ENCODE assay signal across 7 cellular contexts in genomic region chr2:54899576-54900200, GRCh38.
A peak's percentile ranks its signal among the peaks of the same experiment; 100 is the strongest.
DNase-seq lines count a peak whose midpoint lies in the region; ATAC-seq, FAIRE-seq and TF ChIP-seq lines count a peak whose summit lies in the region.

No MANE protein-coding gene starts in this region.

- intact Hi-C loops in aorta (cut with DNase I) = loop anchor here (2.0 to 10.0 kb wide), 4 partner anchors 115 to 277 kb away; no protein-coding TSS in a partner anchor

- H3K4me3 ChIP-seq in MM.1S (ENCODE audit: low read length) (no peak overlapping the region), keratinocyte (ENCODE audit: control insufficient read depth in 2 of 3, extremely low read depth in 1 of 3, insufficient read depth in 2 of 3, low read depth in 1 of 3, low read length in 3 of 3) (no peak overlapping the region), aorta (ENCODE audit: low read length in 2 of 2) (no peak overlapping the region)

- dilution Hi-C loops in keratinocyte (cut with MboI; ENCODE audit: extremely low pct_ligation_motif_present, low sequenced_read_pairs) = no loop called here

- ATAC-seq in aorta (ENCODE audit: low FRiP score) = peak; percentile 75
- no peak for ATAC-seq in GM18909 (IDR thresholded peaks at IDR 0.05; ENCODE audit: poor library complexity, unreplicated experiment)

- no peaks in the 10 kb centered on the region for H3K9me3 ChIP-seq in MM.1S (replicated peaks; ENCODE audit: insufficient read depth, low read length)
- peaks cover 2% of the 10 kb centered on the region for H3K9me3 ChIP-seq in keratinocyte (ENCODE audit: control insufficient read depth, low read depth, low read length)
- peaks cover 3% of the 10 kb centered on the region for H3K9me3 ChIP-seq in aorta (ENCODE audit: control insufficient read depth, low read length)

- H4K20me1 ChIP-seq in MM.1S (ENCODE audit: insufficient read depth, low read length) (no peaks in the 10 kb centered on the region), keratinocyte (ENCODE audit: control insufficient read depth, extremely low read depth, insufficient read depth, low read length) (no peaks in the 10 kb centered on the region)

- no peaks in the 10 kb centered on the region for H3K27me3 ChIP-seq in MM.1S (replicated peaks; ENCODE audit: insufficient read depth, low read length)
- no peaks in the 10 kb centered on the region for H3K27me3 ChIP-seq in keratinocyte (ENCODE audit: control insufficient read depth, extremely low read depth, insufficient read depth, low read length)
- no peaks in the 10 kb centered on the region for H3K27me3 ChIP-seq in aorta (ENCODE audit: control insufficient read depth in 1 of 2, insufficient read depth in 2 of 2, low read length in 1 of 2)

- H3K36me3 ChIP-seq in MM.1S (replicated peaks; ENCODE audit: insufficient read depth, low read length) = no peaks in the 10 kb centered on the region
- no peaks in the 10 kb centered on the region for H3K36me3 ChIP-seq in keratinocyte (ENCODE audit: control insufficient read depth in 2 of 2, extremely low read depth in 1 of 2, insufficient read depth in 2 of 2, low read length in 2 of 2)
- H3K36me3 ChIP-seq in aorta (ENCODE audit: control insufficient read depth in 1 of 2, insufficient read depth in 2 of 2, low read length in 1 of 2) = no peaks in the 10 kb centered on the region

- H3K9me1 ChIP-seq in keratinocyte (ENCODE audit: control insufficient read depth, extremely low read depth, insufficient read depth, low read length) = no peaks in the 10 kb centered on the region

- 80 to 81% methylated on average over 5 of the region's 5 CpGs for WGBS in aorta, 2 donors

- TF ChIP-seq CTCF in MM.1S (IDR thresholded peaks at IDR 0.05; ENCODE audit: low read length) (peak; percentile 51), keratinocyte (optimal IDR thresholded peaks at IDR 0.05 in 1 of 3, IDR thresholded peaks at IDR 0.05 in 1 of 3, conservative IDR thresholded peaks at IDR 0.05 in 1 of 3; ENCODE audit: extremely low read depth in 1 of 3, insufficient read depth in 2 of 3, low read length in 3 of 3) (peak; percentile 32 to 65 (median 54))

- no peak for FAIRE-seq in keratinocyte (lab: Jason Lieb, UNC)

- H3F3A ChIP-seq in MM.1S (ENCODE audit: insufficient read depth, low read length) = no peaks in the 10 kb centered on the region

- H3K4me1 ChIP-seq in MM.1S (ENCODE audit: low read length) = no peaks in the 10 kb centered on the region
- peaks cover 16% of the 10 kb centered on the region for H3K4me1 ChIP-seq in keratinocyte (ENCODE audit: control insufficient read depth, extremely low read depth, insufficient read depth, low read length)
- peaks cover 0 to 4% of the 10 kb centered on the region in 2 donors for H3K4me1 ChIP-seq in aorta (ENCODE audit: control insufficient read depth in 1 of 2, insufficient read depth in 2 of 2, low read length in 2 of 2)

- H3K79me2 ChIP-seq in MM.1S (ENCODE audit: low read length) (no peaks in the 10 kb centered on the region), keratinocyte (ENCODE audit: control insufficient read depth, insufficient read depth, low read length) (no peaks in the 10 kb centered on the region)

- DNase-seq in GM04503 (ENCODE audit: low read depth) = peak; percentile 37
- peak; percentile 24 for DNase-seq in MM.1S
- DNase-seq in astrocyte of the hippocampus (ENCODE audit: low read depth, low spot score) = peak; percentile 75
- no peak for DNase-seq in keratinocyte (ENCODE audit: low read depth, low spot score)
- DNase-seq in aorta = no peak
- DNase-seq in iPS-NIHi11 (ENCODE audit: low spot score) = no peak

- H3K4me2 ChIP-seq in MM.1S (ENCODE audit: low read depth, low read length) (no peak overlapping the region), keratinocyte (ENCODE audit: control insufficient read depth, extremely low read depth, insufficient read depth, low read depth, low read length) (no peak overlapping the region)

- H3K9ac ChIP-seq in MM.1S (ENCODE audit: low read length) (no peak overlapping the region), keratinocyte (ENCODE audit: control insufficient read depth, extremely low read depth, insufficient read depth, low read length) (no peak overlapping the region)

- no peaks in the 10 kb centered on the region for H3K9me2 ChIP-seq in MM.1S (replicated peaks; ENCODE audit: insufficient read depth, low read length)

- H2AFZ ChIP-seq in MM.1S (ENCODE audit: low read length) (no peak overlapping the region), keratinocyte (ENCODE audit: control insufficient read depth, low read length) (no peak overlapping the region)

- H3K27ac ChIP-seq in MM.1S (ENCODE audit: low read length) (no peak overlapping the region), keratinocyte (ENCODE audit: control insufficient read depth, insufficient read depth, low read length) (no peak overlapping the region), aorta (ENCODE audit: low read depth in 1 of 2, low read length in 2 of 2) (no peak overlapping the region)

Comparison
In these comparisons a context has a peak if more than half of its experiments do, and no peak if none do; other contexts are left out.
1. DNase-seq: peak in GM04503 (single experiment), MM.1S (single experiment) and astrocyte of the hippocampus (single experiment); none in keratinocyte (single experiment), aorta (0 of 2) and iPS-NIHi11 (single experiment).